Comparison of ENCODE assay signal across 1 cellular context in the genomic region with DNA sequence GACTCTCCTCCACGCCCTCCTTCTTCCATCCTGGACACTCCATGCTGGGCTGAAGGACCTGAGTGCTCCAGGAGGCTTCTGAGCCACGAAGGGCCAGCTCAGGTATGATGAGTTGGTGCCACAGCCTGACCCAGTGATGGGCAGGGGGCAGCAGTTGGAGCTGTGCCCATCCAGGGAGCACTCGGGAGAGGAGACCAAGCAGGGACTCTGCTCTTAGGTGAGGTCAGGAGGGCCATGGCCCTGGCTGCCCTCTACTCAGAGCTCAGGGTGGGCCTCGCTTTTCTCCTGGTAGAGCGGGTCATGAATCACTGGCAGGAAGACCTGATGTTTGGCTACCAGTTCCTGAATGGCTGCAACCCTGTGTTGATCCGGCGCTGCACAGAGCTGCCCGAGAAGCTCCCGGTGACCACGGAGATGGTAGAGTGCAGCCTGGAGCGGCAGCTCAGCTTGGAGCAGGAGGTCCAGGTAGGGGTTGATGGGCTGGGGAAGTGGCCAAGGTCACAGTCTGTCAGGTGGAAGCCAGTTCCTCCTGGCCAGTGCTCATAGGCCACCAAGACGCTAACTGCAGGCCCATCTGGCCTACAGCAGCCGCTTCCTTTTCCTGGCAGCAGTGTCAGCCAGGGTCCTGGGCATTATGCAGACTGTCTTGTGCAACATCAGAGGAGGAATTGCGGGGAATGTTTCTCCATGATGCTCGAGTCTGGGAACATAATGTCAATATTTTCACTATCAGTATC.
TF ChIP-seq lines count a peak whose summit lies in the region.

No MANE protein-coding gene starts in this region.

TF ChIP-seq in endothelial cell of umbilical vein, 7 proteins besides CTCF, POLR2A, EP300 and RAD21:
- no peak for TF ChIP-seq POLR2AphosphoS5 (IDR thresholded peaks at IDR 0.05; ENCODE audit: insufficient read depth, low read depth, low read length)
